ENCODE assay signal across 19 cellular contexts in the genomic region with DNA sequence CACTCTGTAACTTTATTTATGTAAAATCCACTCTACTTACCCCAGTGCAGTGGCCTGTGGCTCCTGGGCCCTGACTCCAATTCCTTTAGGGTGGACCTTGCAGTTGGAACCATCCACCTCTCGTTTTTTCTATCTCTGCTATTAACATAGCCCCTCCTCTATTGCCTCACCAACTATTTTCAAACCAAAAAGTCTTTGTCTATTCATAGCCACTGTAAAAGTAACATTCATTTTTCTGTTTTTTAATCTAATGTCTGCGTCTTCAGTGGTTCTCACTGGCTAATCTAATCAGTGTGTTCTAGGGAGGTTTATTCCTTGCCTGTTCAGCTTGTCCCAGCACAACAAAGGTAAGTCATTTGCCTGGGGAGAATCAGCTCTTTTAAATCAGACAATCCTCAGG. TPM values are rescaled to one million over a fixed set of nuclear protein-coding genes. Genes with fewer than 3 reads are reported as not detected.
A peak's percentile ranks its signal among the peaks of the same experiment; 100 is the strongest.
DNase-seq lines count a peak whose midpoint lies in the region; ATAC-seq, FAIRE-seq and TF ChIP-seq lines count a peak whose summit lies in the region.
"Had no signal": no experiment of that assay in that cellular context is flagged by ENCODE, and none has a peak within 500 bp of the region (broad histone marks: within the 10 kb centered on the region; RNA-seq: fewer than 3 reads in every experiment).

A gene with protein sequence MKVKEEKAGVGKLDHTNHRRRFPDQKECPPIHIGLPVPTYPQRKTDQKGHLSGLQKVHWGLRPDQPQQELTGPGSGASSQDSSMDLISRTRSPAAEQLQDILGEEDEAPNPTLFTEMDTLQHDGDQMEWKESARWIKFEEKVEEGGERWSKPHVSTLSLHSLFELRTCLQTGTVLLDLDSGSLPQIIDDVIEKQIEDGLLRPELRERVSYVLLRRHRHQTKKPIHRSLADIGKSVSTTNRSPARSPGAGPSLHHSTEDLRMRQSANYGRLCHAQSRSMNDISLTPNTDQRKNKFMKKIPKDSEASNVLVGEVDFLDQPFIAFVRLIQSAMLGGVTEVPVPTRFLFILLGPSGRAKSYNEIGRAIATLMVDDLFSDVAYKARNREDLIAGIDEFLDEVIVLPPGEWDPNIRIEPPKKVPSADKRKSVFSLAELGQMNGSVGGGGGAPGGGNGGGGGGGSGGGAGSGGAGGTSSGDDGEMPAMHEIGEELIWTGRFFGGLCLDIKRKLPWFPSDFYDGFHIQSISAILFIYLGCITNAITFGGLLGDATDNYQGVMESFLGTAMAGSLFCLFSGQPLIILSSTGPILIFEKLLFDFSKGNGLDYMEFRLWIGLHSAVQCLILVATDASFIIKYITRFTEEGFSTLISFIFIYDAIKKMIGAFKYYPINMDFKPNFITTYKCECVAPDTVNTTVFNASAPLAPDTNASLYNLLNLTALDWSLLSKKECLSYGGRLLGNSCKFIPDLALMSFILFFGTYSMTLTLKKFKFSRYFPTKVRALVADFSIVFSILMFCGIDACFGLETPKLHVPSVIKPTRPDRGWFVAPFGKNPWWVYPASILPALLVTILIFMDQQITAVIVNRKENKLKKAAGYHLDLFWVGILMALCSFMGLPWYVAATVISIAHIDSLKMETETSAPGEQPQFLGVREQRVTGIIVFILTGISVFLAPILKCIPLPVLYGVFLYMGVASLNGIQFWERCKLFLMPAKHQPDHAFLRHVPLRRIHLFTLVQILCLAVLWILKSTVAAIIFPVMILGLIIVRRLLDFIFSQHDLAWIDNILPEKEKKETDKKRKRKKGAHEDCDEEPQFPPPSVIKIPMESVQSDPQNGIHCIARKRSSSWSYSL (minus strand): TSS at position 101 of the 400 bp plus-strand sequence. CDS start 28,393 bp downstream, outside the sequence.

- DNase-seq in T-cell (no peak), H1 (ENCODE audit: low read depth in 1 of 2, low spot score in 2 of 2) (no peak), thyroid gland (no peak), lower leg skin (ENCODE audit: low spot score in 2 of 2) (no peak), NCI-H69 (lab: John Stamatoyannopoulos, UW) (no peak)
- no peak for DNase-seq in naive thymus-derived CD4-positive, alpha-beta T cell
- no peak for DNase-seq in activated CD4-positive, CD25-positive, alpha-beta regulatory T cell (lab: John Stamatoyannopoulos, UW)
- DNase-seq: Calu3; CD8-positive, alpha-beta T cell; DMS 273 treated with DMSO at 0.1 percent for 48 hours; DMS53; DND-41; EL had no signal

- no peak within 1 kb of the TSS for H3K4ac ChIP-seq in H1 (replicated peaks; ENCODE audit: insufficient read length, low read depth, low read length)

- H3K14ac ChIP-seq in H1 (ENCODE audit: insufficient read length) = no peak within 1 kb of the TSS

- H3K27ac Mint-ChIP-seq in T-cell = no peak within 1 kb of the TSS
- peak within 1 kb of the TSS in 1 of 9 donors; percentile 9 for H3K27ac Mint-ChIP-seq in naive thymus-derived CD4-positive, alpha-beta T cell
- H3K27ac Mint-ChIP-seq: B cell; CD8-positive, alpha-beta T cell had no signal

- H3K56ac ChIP-seq in H1 (replicated peaks; ENCODE audit: insufficient read length, low read depth, low read length) = peak within 1 kb of the TSS; percentile 37

- H4K5ac ChIP-seq in H1 (ENCODE audit: insufficient read length, low read depth, low read length) = no peak within 1 kb of the TSS

- H4K91ac ChIP-seq in H1 (replicated peaks; ENCODE audit: insufficient read length, low read length) = no peak within 1 kb of the TSS

- H2BK5ac ChIP-seq in H1 (ENCODE audit: low read depth, low read length) = no peak within 1 kb of the TSS

- H3K4me3 ChIP-seq in H1 (ENCODE audit: extremely low read depth in 1 of 4, insufficient read depth in 2 of 4, low read depth in 3 of 4, low read length in 4 of 4) = no peak within 1 kb of the TSS
- no peak within 1 kb of the TSS for H3K4me3 ChIP-seq in naive thymus-derived CD4-positive, alpha-beta T cell (ENCODE audit: low read length)
- no peak within 1 kb of the TSS for H3K4me3 ChIP-seq in thyroid gland (replicated peaks in 1 of 3)
- H3K4me3 ChIP-seq in lower leg skin (ENCODE audit: low read depth, poor library complexity, severe bottlenecking) = no peak within 1 kb of the TSS
- H3K4me3 ChIP-seq: BLaER1 treated with 17β-estradiol and CSF1 and Interleukin-3, amounts not matched to agents 10 nM and 100 nM; GM12878; HAP-1 had no signal

- H3K79me1 ChIP-seq in H1 (ENCODE audit: low read depth, low read length) = no peaks in the 10 kb centered on the region

- H3K23me2 ChIP-seq in H1 (ENCODE audit: low read depth, low read length) = no peaks in the 10 kb centered on the region

- no peak within 1 kb of the TSS for H3K18ac ChIP-seq in H1 (ENCODE audit: extremely low read depth, low read length)

- no peak within 1 kb of the TSS for H2AFZ ChIP-seq in H1 (ENCODE audit: low read length)

- no peak within 1 kb of the TSS for H3K9ac ChIP-seq in H1 (replicated peaks in 1 of 4; ENCODE audit: extremely low read depth in 1 of 4, low read depth in 3 of 4, low read length in 3 of 4)
- H3K9ac ChIP-seq: BLaER1 treated with 17β-estradiol and CSF1 and Interleukin-3, amounts not matched to agents 10 nM and 100 nM had no signal

- no peak for TF ChIP-seq EP300 in H1 (IDR thresholded peaks at IDR 0.05; ENCODE audit: borderline replicate concordance in 1 of 2, low read depth in 2 of 2, low read length in 2 of 2)

- no peaks in the 10 kb centered on the region for H3K27me3 Mint-ChIP-seq in T-cell
- peaks cover 0 to 12% (median 0%) of the 10 kb centered on the region in 5 donors for H3K27me3 Mint-ChIP-seq in naive thymus-derived CD4-positive, alpha-beta T cell

- H3K79me2 ChIP-seq in H1 (ENCODE audit: control insufficient read depth in 1 of 2, insufficient read depth in 2 of 2, low read length in 2 of 2) = no peaks in the 10 kb centered on the region

- H3K36me3 ChIP-seq in H1 (ENCODE audit: control insufficient read depth in 2 of 4, insufficient read depth in 4 of 4, low read length in 3 of 4) (no peaks in the 10 kb centered on the region), thyroid gland (no peaks in the 10 kb centered on the region)
- no peaks in the 10 kb centered on the region for H3K36me3 ChIP-seq in naive thymus-derived CD4-positive, alpha-beta T cell (ENCODE audit: control insufficient read depth in 2 of 3, insufficient read depth in 3 of 3, low read length in 3 of 3)
- H3K36me3 ChIP-seq: BLaER1 treated with 17β-estradiol and CSF1 and Interleukin-3, amounts not matched to agents 10 nM and 100 nM; HAP-1 had no signal

- no peaks in the 10 kb centered on the region for H3K9me3 Mint-ChIP-seq in T-cell
- H3K9me3 Mint-ChIP-seq in naive thymus-derived CD4-positive, alpha-beta T cell = no peaks in the 10 kb centered on the region
- H3K9me3 Mint-ChIP-seq: CD8-positive, alpha-beta T cell had no signal

- 85% methylated on average over 2 of the region's 2 CpGs; no CpG with 5 or more reads in 1 of the 2 experiments for WGBS in H1 (ENCODE audit: extremely low coverage in 1 of 2, insufficient coverage in 1 of 2, insufficient read length in 1 of 2, insufficient replicate concordance in 2 of 2, low coverage in 1 of 2, low lambda C conversion rate in 2 of 2, missing lambda C conversion rate in 1 of 2), 2 experiments
- 82 to 88% methylated on average over 2 of the region's 2 CpGs for WGBS in thyroid gland, 2 donors
- 71 to 79% methylated on average over 2 of the region's 2 CpGs for WGBS in lower leg skin, 2 donors

- H3K27ac ChIP-seq in H1 (ENCODE audit: low read depth, low read length) = no peak within 1 kb of the TSS
- H3K27ac ChIP-seq in naive thymus-derived CD4-positive, alpha-beta T cell (ENCODE audit: low read depth, low read length) = no peak within 1 kb of the TSS
- no peak within 1 kb of the TSS for H3K27ac ChIP-seq in thyroid gland
- H3K27ac ChIP-seq: BLaER1 treated with 17β-estradiol and CSF1 and Interleukin-3, amounts not matched to agents 10 nM and 100 nM had no signal

- no peak for ATAC-seq in T-cell (replicated peaks in 1 of 4)
- ATAC-seq in naive thymus-derived CD4-positive, alpha-beta T cell = no peak
- ATAC-seq: CD8-positive, alpha-beta T cell; GM12878; HepG2 had no signal

- TF ChIP-seq CTCF in H1 (IDR thresholded peaks at IDR 0.05; ENCODE audit: control extremely low read depth in 1 of 3, insufficient read depth in 1 of 3, low read depth in 1 of 3, low read length in 3 of 3) (no peak), thyroid gland (IDR thresholded peaks at IDR 0.05) (no peak), lower leg skin (IDR thresholded peaks at IDR 0.05) (no peak)

- CTCF ChIA-PET in T-cell (lab: Charles Lee) (no interaction called here), H1 (lab: Charles Lee; ENCODE audit: partially characterized antibody) (interaction anchor here (8.1 kb wide), 1 partner anchor 9 kb away, joined by 65 read pairs; no protein-coding TSS in a partner anchor)
- CTCF ChIA-PET in naive thymus-derived CD4-positive, alpha-beta T cell (lab: Charles Lee) = interaction anchor here (0.7 kb wide), 1 partner anchor 251 kb away, joined by 5 read pairs; no protein-coding TSS in a partner anchor

- peaks cover 35% of the 10 kb centered on the region for H3K36me3 Mint-ChIP-seq in T-cell
- H3K36me3 Mint-ChIP-seq in naive thymus-derived CD4-positive, alpha-beta T cell = peaks cover 0 to 27% (median 0%) of the 10 kb centered on the region in 5 donors
- H3K36me3 Mint-ChIP-seq: CD8-positive, alpha-beta T cell had no signal

- H3K9me3 ChIP-seq in H1 (ENCODE audit: insufficient read depth in 2 of 2, low read depth in 1 of 2, low read length in 1 of 2) (no peaks in the 10 kb centered on the region), thyroid gland (no peaks in the 10 kb centered on the region)
- no peaks in the 10 kb centered on the region for H3K9me3 ChIP-seq in naive thymus-derived CD4-positive, alpha-beta T cell (ENCODE audit: control insufficient read depth in 2 of 3, low read length in 3 of 3)
- H3K9me3 ChIP-seq: BLaER1 treated with 17β-estradiol and CSF1 and Interleukin-3, amounts not matched to agents 10 nM and 100 nM; HAP-1 had no signal

- H2BK12ac ChIP-seq in H1 (ENCODE audit: low read depth, low read length) = no peak within 1 kb of the TSS

- no peaks in the 10 kb centered on the region for H3K4me1 Mint-ChIP-seq in T-cell
- H3K4me1 Mint-ChIP-seq in naive thymus-derived CD4-positive, alpha-beta T cell = no peaks in the 10 kb centered on the region
- H3K4me1 Mint-ChIP-seq: B cell had no signal

- POLR2A ChIA-PET in T-cell (lab: Charles Lee) (interaction anchor here in 1 of 2 donors (0.6 kb wide), 1 partner anchor 10 kb away, joined by 3 read pairs; no protein-coding TSS in a partner anchor), H1 (lab: Charles Lee; ENCODE audit: partially characterized antibody) (no interaction called here)
- POLR2A ChIA-PET in naive thymus-derived CD4-positive, alpha-beta T cell (lab: Charles Lee) = no interaction called here

- H4K8ac ChIP-seq in H1 (ENCODE audit: extremely low read depth, insufficient read depth, low read length) = no peak within 1 kb of the TSS

- H2AK5ac ChIP-seq in H1 (ENCODE audit: low read depth, low read length) = no peak within 1 kb of the TSS

- no peak within 1 kb of the TSS for H2BK20ac ChIP-seq in H1 (ENCODE audit: low read length)

- no peak within 1 kb of the TSS for H3K23ac ChIP-seq in H1 (ENCODE audit: insufficient read length)

- H4K20me1 ChIP-seq in H1 (replicated peaks in 1 of 2; ENCODE audit: control insufficient read depth in 1 of 2, insufficient read depth in 2 of 2, low read length in 2 of 2) = no peaks in the 10 kb centered on the region
- H4K20me1 ChIP-seq: BLaER1 treated with 17β-estradiol and CSF1 and Interleukin-3, amounts not matched to agents 10 nM and 100 nM had no signal

- TF ChIP-seq RAD21 in H1 (IDR thresholded peaks at IDR 0.05 in 1 of 2, conservative IDR thresholded peaks at IDR 0.05 in 1 of 2; ENCODE audit: low read depth in 2 of 2, low read length in 2 of 2) = no peak

- H3K27me3 ChIP-seq in H1 (replicated peaks in 1 of 4; ENCODE audit: control insufficient read depth in 3 of 4, extremely low read depth in 1 of 4, insufficient read depth in 3 of 4, low read length in 3 of 4) (no peaks in the 10 kb centered on the region), thyroid gland (no peaks in the 10 kb centered on the region)
- no peaks in the 10 kb centered on the region for H3K27me3 ChIP-seq in naive thymus-derived CD4-positive, alpha-beta T cell (ENCODE audit: control insufficient read depth in 2 of 2, insufficient read depth in 2 of 2, low read length in 2 of 2)
- H3K27me3 ChIP-seq: BLaER1 treated with 17β-estradiol and CSF1 and Interleukin-3, amounts not matched to agents 10 nM and 100 nM had no signal

- no peaks in the 10 kb centered on the region for H3K4me1 ChIP-seq in H1 (replicated peaks in 1 of 4; ENCODE audit: control insufficient read depth in 3 of 4, insufficient read depth in 4 of 4, low read length in 3 of 4)
- H3K4me1 ChIP-seq in naive thymus-derived CD4-positive, alpha-beta T cell (ENCODE audit: control insufficient read depth in 2 of 2, insufficient read depth in 2 of 2, low read length in 2 of 2) = no peaks in the 10 kb centered on the region
- H3K4me1 ChIP-seq in thyroid gland = no peaks in the 10 kb centered on the region
- H3K4me1 ChIP-seq: HAP-1 had no signal

- H2BK15ac ChIP-seq in H1 (ENCODE audit: low read length) = no peak within 1 kb of the TSS

- no peak within 1 kb of the TSS for H2BK120ac ChIP-seq in H1 (replicated peaks; ENCODE audit: low read depth, low read length)

- H3K4me2 ChIP-seq in H1 (ENCODE audit: insufficient read depth in 1 of 2, low read depth in 2 of 2, low read length in 2 of 2) = no peak within 1 kb of the TSS

- FAIRE-seq in H1 (lab: Jason Lieb, UNC) = no peak
- FAIRE-seq: GM12878, HepG2 had no signal

- intact Hi-C loops in naive thymus-derived CD4-positive, alpha-beta T cell (cut with micrococcal nuclease) = no loop called here
- intact Hi-C loops in thyroid gland (cut with DNase I) = no loop called here
- intact Hi-C loops in lower leg skin (cut with DNase I; ENCODE audit: low total_unique reads) = no loop called here

- TF ChIP-seq POLR2A in H1 (IDR thresholded peaks at IDR 0.05; ENCODE audit: control extremely low read depth in 1 of 2, low read depth in 2 of 2, low read length in 2 of 2) (no peak), thyroid gland (IDR thresholded peaks at IDR 0.05) (no peak), lower leg skin (IDR thresholded peaks at IDR 0.05) (no peak)

- H3K4me3 Mint-ChIP-seq in T-cell = no peak within 1 kb of the TSS
- H3K4me3 Mint-ChIP-seq in naive thymus-derived CD4-positive, alpha-beta T cell = no peak within 1 kb of the TSS
- H3K4me3 Mint-ChIP-seq: B cell; CD8-positive, alpha-beta T cell had no signal

RNA-seq across cellular contexts. Expression of the gene that starts here (rescaled TPM):
- 10 to 100 TPM; 10.1 to 19.3 (median 14.6) TPM for total RNA-seq in T-cell
- total RNA-seq in H1 (2021; fragmentation: NEBNext Ultra II Directional; extraction: Animal tissue kit (Norgen Biotek cat#: 25700)) = 0.52 and 0.86 TPM in 2 replicates
- polyA plus RNA-seq in H1 (2011; rRNA removed) = 0.42 TPM in 2 replicates
- 0.62 TPM for polyA plus RNA-seq in H1 (2011; cell fraction: cytosol; rRNA removed)
- polyA plus RNA-seq in H1 (2011; cell fraction: nucleus; rRNA removed) = 2.2 TPM
- polyA plus RNA-seq in H1 (2012, experiment 1 of 2) = 0.43 to 1.1 TPM (median 0.70 TPM) in 4 replicates
- 0.09 TPM for polyA plus RNA-seq in H1 (2012, experiment 2 of 2)
- 0.39 TPM for polyA plus RNA-seq in H1 (2013, experiment 1 of 2)
- polyA plus RNA-seq in H1 (2013, experiment 2 of 2) = 0.18 TPM
- polyA minus RNA-seq in H1 (2011; rRNA and poly(A)+ RNA removed) = 0.56 TPM in 1 of 2 replicates, not detected in the other
- polyA minus RNA-seq in H1 (2011; cell fraction: cytosol; rRNA and poly(A)+ RNA removed) = not detected
- polyA minus RNA-seq in H1 (2011; cell fraction: nucleus; rRNA and poly(A)+ RNA removed) = 3.6 TPM
- total RNA-seq in naive thymus-derived CD4-positive, alpha-beta T cell = 10 to 100 TPM in 4 of 5 experiments, 1 to 10 TPM in 1; 2.0 to 20.8 (median 18.5) TPM
- polyA plus RNA-seq in naive thymus-derived CD4-positive, alpha-beta T cell = 1 to 10 TPM in 1 of 2 donors, under 1 TPM in 1; 0.59 to 3.3 TPM
- 10 to 100 TPM; 18.3 to 94.5 (median 59.8) TPM for total RNA-seq in thyroid gland
- 1 to 10 TPM; 3.0 to 5.6 (median 3.7) TPM for total RNA-seq in lower leg skin
- total RNA-seq: G401, HepG2 had no signal

Comparison
In these comparisons a context has a peak if more than half of its experiments do, and no peak if none do; other contexts are left out.
1. CTCF ChIA-PET loops: an anchor here in H1 (8.1 kb wide) and naive thymus-derived CD4-positive, alpha-beta T cell (0.7 kb wide); none called in T-cell.